Comparison of ENCODE assay signal across 8 cellular contexts in genomic region chr21:39347537-39347936, GRCh38. TPM values are rescaled to one million over a fixed set of nuclear protein-coding genes. Genes with fewer than 3 reads are reported as not detected.
A peak's percentile ranks its signal among the peaks of the same experiment; 100 is the strongest.
DNase-seq lines count a peak whose midpoint lies in the region; ATAC-seq and TF ChIP-seq lines count a peak whose summit lies in the region.

No MANE protein-coding gene starts in this region.

- H3K27me3 ChIP-seq in hepatocyte: no peaks in the 10 kb centered on the region
- H3K27me3 ChIP-seq in smooth muscle cell (ENCODE audit: low read depth): no peaks in the 10 kb centered on the region

- H3K36me3 ChIP-seq in hepatocyte (replicated peaks; ENCODE audit: insufficient read depth, low read depth) (no peaks in the 10 kb centered on the region), smooth muscle cell (ENCODE audit: low read depth) (peaks cover 7% of the 10 kb centered on the region)

- H2AFZ ChIP-seq in hepatocyte: no peak overlapping the region
- no peak overlapping the region for H2AFZ ChIP-seq in smooth muscle cell (ENCODE audit: low read depth)

- DNase-seq in DMS 273 (lab: John Stamatoyannopoulos, UW; ENCODE audit: unreplicated experiment) (peak; percentile 37), DMS 273 treated with DMSO at 0.1 percent for 48 hours (lab: John Stamatoyannopoulos, UW) (no peak), hepatocyte (ENCODE audit: low spot score) (no peak), smooth muscle cell (lab: John Stamatoyannopoulos, UW; ENCODE audit: unreplicated experiment) (no peak), inferior parietal cortex (ENCODE audit: extremely low spot score) (no peak)

- H3K9ac ChIP-seq in smooth muscle cell (ENCODE audit: low read depth): peak overlapping the region; percentile 94

- peak overlapping the region; percentile 99 for H3K27ac ChIP-seq in VCaP
- peak overlapping the region; percentile 96 for H3K27ac ChIP-seq in hepatocyte
- peak overlapping the region; percentile 88 for H3K27ac ChIP-seq in smooth muscle cell (ENCODE audit: low read depth)

- H3K4me2 ChIP-seq in hepatocyte: peak overlapping the region; percentile 87
- H3K4me2 ChIP-seq in smooth muscle cell: peak overlapping the region; percentile 99

- no peak for TF ChIP-seq CTCF in VCaP (conservative IDR thresholded peaks at IDR 0.05)
- TF ChIP-seq CTCF in hepatocyte (IDR thresholded peaks at IDR 0.05; ENCODE audit: poor library complexity): no peak
- TF ChIP-seq CTCF in smooth muscle cell (IDR thresholded peaks at IDR 0.05; ENCODE audit: borderline replicate concordance, insufficient read depth, poor library complexity, severe bottlenecking): no peak

- H4K20me1 ChIP-seq in hepatocyte (ENCODE audit: insufficient read depth, poor library complexity, severe bottlenecking) (peaks cover 40% of the 10 kb centered on the region), smooth muscle cell (ENCODE audit: low read depth) (peaks cover 52% of the 10 kb centered on the region)

- H3K4me3 ChIP-seq in hepatocyte: peak overlapping the region; percentile 84
- peak overlapping the region; percentile 90 for H3K4me3 ChIP-seq in smooth muscle cell

- no peak for ATAC-seq in GM19395 (IDR thresholded peaks at IDR 0.05; ENCODE audit: unreplicated experiment)
- ATAC-seq in GM21529 (IDR thresholded peaks at IDR 0.05; ENCODE audit: unreplicated experiment): no peak

- H3K4me1 ChIP-seq in hepatocyte (ENCODE audit: insufficient read depth) (peaks cover 24% of the 10 kb centered on the region), smooth muscle cell (ENCODE audit: low read depth) (peaks cover 36% of the 10 kb centered on the region)

- H3K9me3 ChIP-seq in hepatocyte (ENCODE audit: low read depth): no peaks in the 10 kb centered on the region
- no peaks in the 10 kb centered on the region for H3K9me3 ChIP-seq in smooth muscle cell (replicated peaks; ENCODE audit: low read depth)

- no peaks in the 10 kb centered on the region for H3K9me2 ChIP-seq in hepatocyte (replicated peaks; ENCODE audit: insufficient read depth)

- 3% methylated on average over 10 of the region's 10 CpGs for WGBS in hepatocyte (ENCODE audit: low lambda C conversion rate, missing lambda C conversion rate)
- WGBS in smooth muscle cell (ENCODE audit: low lambda C conversion rate): 6% methylated on average over 10 of the region's 10 CpGs

- peaks cover 15% of the 10 kb centered on the region for H3F3A ChIP-seq in smooth muscle cell (ENCODE audit: low read depth)

- H3K79me2 ChIP-seq in hepatocyte (peaks cover 48% of the 10 kb centered on the region), smooth muscle cell (ENCODE audit: low read depth) (peaks cover 43% of the 10 kb centered on the region)

RNA-seq across cellular contexts. Expression of gene HMGN1, which starts 1.4 kb away (rescaled TPM):
- 256 and 282 TPM in 2 replicates for total RNA-seq in hepatocyte
- polyA plus RNA-seq in hepatocyte: 371 and 385 TPM in 2 replicates
- 385 and 396 TPM in 2 replicates for total RNA-seq in smooth muscle cell
- polyA plus RNA-seq in smooth muscle cell: 404 and 427 TPM in 2 replicates

RNA-seq across cellular contexts. Expression of gene BRWD1, which starts 34.1 kb away (rescaled TPM):
- total RNA-seq in hepatocyte (45.7 and 48.3 TPM in 2 replicates), smooth muscle cell (51.0 and 61.4 TPM in 2 replicates)
- polyA plus RNA-seq in hepatocyte (17.4 and 24.0 TPM in 2 replicates), smooth muscle cell (19.0 and 23.5 TPM in 2 replicates)
